ENCODE assay signal across 1 cellular context in genomic region chr10:23081156-23081833, GRCh38.
TF ChIP-seq lines count a peak whose summit lies in the region.

No MANE protein-coding gene starts in this region.

TF ChIP-seq in HEK293, 187 proteins besides CTCF, POLR2A, EP300 and RAD21 (continued from another document):
- TF ChIP-seq HOXA7 (CRISPR knock-in tag; IDR thresholded peaks at IDR 0.05; ENCODE audit: borderline replicate concordance), result no peak
- TF ChIP-seq ZNF335 (tag by site-specific recombination; conservative IDR thresholded peaks at IDR 0.05), result peak; percentile 39
- no peak for TF ChIP-seq ZSCAN18 (tag by site-specific recombination; IDR thresholded peaks at IDR 0.05)
- no peak for TF ChIP-seq ZNF548 (tag by site-specific recombination; IDR thresholded peaks at IDR 0.05)
- no peak for TF ChIP-seq ZNF555 (tag by site-specific recombination; conservative IDR thresholded peaks at IDR 0.05)
- 0 out of 2 replicates have a peak, but pooled peaks have one; percentile 10 for TF ChIP-seq ZNF549 (tag by site-specific recombination; IDR thresholded peaks at IDR 0.05)
- TF ChIP-seq ZNF670 (tag by site-specific recombination; IDR thresholded peaks at IDR 0.05; ENCODE audit: low read depth), result no peak
- TF ChIP-seq ZNF112 (tag by site-specific recombination; IDR thresholded peaks at IDR 0.05), result no peak
